In genomic region chr11:75140269-75141138, GRCh38 we compare ENCODE assay signal across 8 cellular contexts.
DNase-seq lines count a peak whose midpoint lies in the region; ATAC-seq and TF ChIP-seq lines count a peak whose summit lies in the region.

No MANE protein-coding gene starts in this region.

- H3K27me3 ChIP-seq in GM06990 (replicated peaks; ENCODE audit: control insufficient read depth, insufficient read depth, low read length) (no peaks in the 10 kb centered on the region; the same call in 1 of the 2 replicates), brain microvascular endothelial cell (replicated peaks) (no peaks in the 10 kb centered on the region)

- DNase-seq in GM06990 (ENCODE audit: extremely low read depth, insufficient read length) (peak; percentile 54), HPDE6-E6E7 (ENCODE audit: extremely low spot score) (peak; percentile 37), brain microvascular endothelial cell (peak; percentile 10), kidney glomerular epithelial cell (lab: John Stamatoyannopoulos, UW) (peak; percentile 2)
- DNase-seq in stimulated activated CD4-positive, alpha-beta T cell treated with anti-CD3 and anti-CD28 coated beads, Interleukin-4, amount 100 ng/mL, for 1 hour = peak; percentile 79

- TF ChIP-seq CTCF in GM06990 (IDR thresholded peaks at IDR 0.05; ENCODE audit: insufficient read depth, low read length, poor library complexity, severe bottlenecking) = peak; percentile 96
- TF ChIP-seq CTCF in VCaP (conservative IDR thresholded peaks at IDR 0.05) = peak; percentile 93
- peak; percentile 98 for TF ChIP-seq CTCF in brain microvascular endothelial cell (IDR thresholded peaks at IDR 0.05; ENCODE audit: low read depth, low read length, missing control alignments)

- H3K36me3 ChIP-seq in GM06990 (ENCODE audit: control insufficient read depth, insufficient read depth, low read length) (no peaks in the 10 kb centered on the region), brain microvascular endothelial cell (replicated peaks) (no peaks in the 10 kb centered on the region)

- ATAC-seq in HG03565 (IDR thresholded peaks at IDR 0.05; ENCODE audit: unreplicated experiment) (no peak), GM21723 (IDR thresholded peaks at IDR 0.05; ENCODE audit: unreplicated experiment) (no peak)

- H3K27ac ChIP-seq in VCaP = no peak overlapping the region
- no peak overlapping the region for H3K27ac ChIP-seq in brain microvascular endothelial cell

- in situ Hi-C loops in brain microvascular endothelial cell (cut with HindIII; ENCODE audit: low pct_ligation_motif_present, low sequenced_read_pairs) = no loop called here

- H3K4me3 ChIP-seq in GM06990 (replicated peaks; ENCODE audit: low read depth, low read length) (no peak overlapping the region), brain microvascular endothelial cell (ENCODE audit: low read depth, low read length) (no peak overlapping the region)

Comparison
In these comparisons a context has a peak if more than half of its experiments do, and no peak if none do; other contexts are left out.
1. DNase-seq: peak in every context shown above with its lines; median percentile 79 in stimulated activated CD4-positive, alpha-beta T cell treated with anti-CD3 and anti-CD28 coated beads, Interleukin-4, amount 100 ng/mL, for 1 hour; 54 in GM06990; 37 in HPDE6-E6E7; 10 in brain microvascular endothelial cell; 2 in kidney glomerular epithelial cell.